ENCODE assay signal across 8 cellular contexts in genomic region chr15:49155110-49155833, GRCh38. TPM values are rescaled to one million over a fixed set of nuclear protein-coding genes. Genes with fewer than 3 reads are reported as not detected.
DNase-seq lines count a peak whose midpoint lies in the region; ATAC-seq and TF ChIP-seq lines count a peak whose summit lies in the region.

Gene COPS2 (minus strand): TSS chr15:49155599. CDS start chr15:49155578, 21 bp downstream.

- no peaks in the 10 kb centered on the region for H3K27me3 Mint-ChIP-seq in Calu3 (ENCODE audit: unreplicated experiment)
- H3K27me3 Mint-ChIP-seq in endothelial cell (ENCODE audit: unreplicated experiment): peaks cover 7% of the 10 kb centered on the region
- no peaks in the 10 kb centered on the region for H3K27me3 Mint-ChIP-seq in mesothelial cell of epicardium (ENCODE audit: low read depth)

- peaks cover 2% of the 10 kb centered on the region; the same call in 1 of the 2 replicates for H4K20me1 ChIP-seq in OCI-LY1 (ENCODE audit: insufficient read depth, low read length)

- BruUV-seq in Calu3 (replicated peaks; lab: Mats Ljungman, UMichigan): TSS peak; percentile 40

- H3K4me2 ChIP-seq in OCI-LY1 (ENCODE audit: low read length): peak within 1 kb of the TSS; percentile 99

- H3K9me2 ChIP-seq in OCI-LY1 (ENCODE audit: low read depth, low read length): no peaks in the 10 kb centered on the region

- CTCF ChIA-PET in Calu3 (lab: Charles Lee): interaction anchor here (0.9 to 1.7 kb wide), 3 partner anchors 10 to 896 kb away, joined by 3 to 8 read pairs (median 3); no protein-coding TSS in a partner anchor

- WGBS in HUES64: under 1% methylated on average over 46 of the region's 46 CpGs

- H3F3A ChIP-seq in OCI-LY1 (ENCODE audit: insufficient read depth, low read length): 0 out of 2 replicates have a peak, but pooled peaks cover 5% of the 10 kb centered on the region

- peak; percentile 92 for ATAC-seq in GM21447 (IDR thresholded peaks at IDR 0.05; ENCODE audit: unreplicated experiment)

- DNase-seq in Calu3 (peak; percentile 91), endothelial cell (ENCODE audit: low spot score) (peak; percentile 87), mesothelial cell of epicardium (ENCODE audit: low spot score in 2 of 2, unreplicated experiment in 2 of 2) (peak; percentile 81 to 90)
- DNase-seq in activated CD8-positive, alpha-beta memory T cell treated with anti-CD3 and anti-CD28 coated beads, Interleukin-2, amount 50 U/mL, for 48 hours: peak; percentile 89
- peak; percentile 84 to 88 for DNase-seq in stimulated activated CD8-positive, alpha-beta memory T cell treated with anti-CD3 and anti-CD28 coated beads, Interleukin-15, amount 100 ng/mL, for 48 hours (ENCODE audit: low read depth in 2 of 2)

- H3K9ac ChIP-seq in HUES64 (ENCODE audit: low read depth, low read length): peak within 1 kb of the TSS; percentile 82
- peak within 1 kb of the TSS; percentile 96 for H3K9ac ChIP-seq in OCI-LY1 (ENCODE audit: low read length)

- H3K27ac ChIP-seq in HUES64 (ENCODE audit: low read depth, low read length): peak within 1 kb of the TSS; percentile 53
- peak within 1 kb of the TSS; percentile 54 for H3K27ac ChIP-seq in OCI-LY1 (ENCODE audit: low read depth, low read length, poor library complexity, severe bottlenecking)

- H3K36me3 Mint-ChIP-seq in Calu3 (ENCODE audit: insufficient read depth, unreplicated experiment) (peaks cover 22% of the 10 kb centered on the region), endothelial cell (ENCODE audit: low read depth, unreplicated experiment) (no peaks in the 10 kb centered on the region), mesothelial cell of epicardium (no peaks in the 10 kb centered on the region)

- TF ChIP-seq CTCF in Calu3 (IDR thresholded peaks at IDR 0.05; ENCODE audit: unreplicated experiment): no peak
- TF ChIP-seq CTCF in OCI-LY1 (IDR thresholded peaks at IDR 0.05; ENCODE audit: low read length): no peak
- no peak for TF ChIP-seq CTCF in endothelial cell (IDR thresholded peaks at IDR 0.05; ENCODE audit: unreplicated experiment)
- no peak for TF ChIP-seq CTCF in mesothelial cell of epicardium (IDR thresholded peaks at IDR 0.05; ENCODE audit: unreplicated experiment)

- peak within 1 kb of the TSS; percentile 68 for H3K4me3 ChIP-seq in HUES64 (ENCODE audit: low read length)
- H3K4me3 ChIP-seq in OCI-LY1 (ENCODE audit: low read depth, low read length, poor library complexity, severe bottlenecking): peak within 1 kb of the TSS; percentile 94

- H2AFZ ChIP-seq in OCI-LY1 (ENCODE audit: low read length): peak within 1 kb of the TSS; percentile 77

- intact Hi-C loops in Calu3 (cut with micrococcal nuclease; ENCODE audit: unreplicated experiment): no loop called here

- H3K27ac Mint-ChIP-seq in Calu3 (ENCODE audit: unreplicated experiment) (peak within 1 kb of the TSS; percentile 99), endothelial cell (ENCODE audit: unreplicated experiment) (peak within 1 kb of the TSS; percentile 98), mesothelial cell of epicardium (peak within 1 kb of the TSS; percentile 97)

- H3K4me1 ChIP-seq in HUES64 (ENCODE audit: insufficient read depth, low read length): no peaks in the 10 kb centered on the region; the same call in 1 of the 2 replicates
- H3K4me1 ChIP-seq in OCI-LY1 (ENCODE audit: insufficient read depth, low read length, severe bottlenecking): peaks cover 33% of the 10 kb centered on the region

- H3K9me3 Mint-ChIP-seq in Calu3 (ENCODE audit: low read depth, unreplicated experiment) (no peaks in the 10 kb centered on the region), endothelial cell (ENCODE audit: unreplicated experiment) (no peaks in the 10 kb centered on the region), mesothelial cell of epicardium (no peaks in the 10 kb centered on the region)

- H3K9me3 ChIP-seq in HUES64 (ENCODE audit: insufficient read depth, low read depth, low read length) (no peaks in the 10 kb centered on the region), OCI-LY1 (ENCODE audit: low read length) (no peaks in the 10 kb centered on the region)

- H3K36me3 ChIP-seq in HUES64 (ENCODE audit: insufficient read depth, low read length) (no peaks in the 10 kb centered on the region), OCI-LY1 (ENCODE audit: insufficient read depth, low read length) (peaks cover 10% of the 10 kb centered on the region; the same call in 1 of the 2 replicates)

- H3K79me2 ChIP-seq in OCI-LY1 (ENCODE audit: insufficient read depth, low read length): peaks cover 58% of the 10 kb centered on the region

- H3K4me3 Mint-ChIP-seq in Calu3 (ENCODE audit: low read depth, unreplicated experiment): peak within 1 kb of the TSS; percentile 95
- peak within 1 kb of the TSS; percentile 99 for H3K4me3 Mint-ChIP-seq in endothelial cell (ENCODE audit: unreplicated experiment)
- H3K4me3 Mint-ChIP-seq in mesothelial cell of epicardium: peak within 1 kb of the TSS; percentile 96

- H3K27me3 ChIP-seq in HUES64 (ENCODE audit: insufficient read depth, low read length) (no peaks in the 10 kb centered on the region), OCI-LY1 (ENCODE audit: insufficient read depth, low read length) (no peaks in the 10 kb centered on the region)

- H3K4me1 Mint-ChIP-seq in Calu3 (ENCODE audit: low read depth, unreplicated experiment): peaks cover 12% of the 10 kb centered on the region
- peaks cover 14% of the 10 kb centered on the region for H3K4me1 Mint-ChIP-seq in endothelial cell (ENCODE audit: unreplicated experiment)
- peaks cover 38% of the 10 kb centered on the region for H3K4me1 Mint-ChIP-seq in mesothelial cell of epicardium

RNA-seq across cellular contexts. Expression of gene COPS2, which starts in this region (rescaled TPM):
- total RNA-seq in Calu3 (2022) (73.7 and 80.9 TPM in 2 replicates), endothelial cell (ENCODE audit: unreplicated experiment) (71.8 TPM), mesothelial cell of epicardium (79.9 to 92.2 TPM (median 88.3 TPM) in 3 replicates)
- 80.0 TPM for polyA plus RNA-seq in HUES64 (2013, experiment 1 of 2)
- 81.0 TPM for polyA plus RNA-seq in HUES64 (2013, experiment 2 of 2)

Comparison
In these comparisons a context has a peak if more than half of its experiments do, and no peak if none do; other contexts are left out.
1. Peak in every context shown above with its lines: DNase-seq, ATAC-seq, H3K4me3 ChIP-seq and H3K27ac ChIP-seq.